In the genomic region with DNA sequence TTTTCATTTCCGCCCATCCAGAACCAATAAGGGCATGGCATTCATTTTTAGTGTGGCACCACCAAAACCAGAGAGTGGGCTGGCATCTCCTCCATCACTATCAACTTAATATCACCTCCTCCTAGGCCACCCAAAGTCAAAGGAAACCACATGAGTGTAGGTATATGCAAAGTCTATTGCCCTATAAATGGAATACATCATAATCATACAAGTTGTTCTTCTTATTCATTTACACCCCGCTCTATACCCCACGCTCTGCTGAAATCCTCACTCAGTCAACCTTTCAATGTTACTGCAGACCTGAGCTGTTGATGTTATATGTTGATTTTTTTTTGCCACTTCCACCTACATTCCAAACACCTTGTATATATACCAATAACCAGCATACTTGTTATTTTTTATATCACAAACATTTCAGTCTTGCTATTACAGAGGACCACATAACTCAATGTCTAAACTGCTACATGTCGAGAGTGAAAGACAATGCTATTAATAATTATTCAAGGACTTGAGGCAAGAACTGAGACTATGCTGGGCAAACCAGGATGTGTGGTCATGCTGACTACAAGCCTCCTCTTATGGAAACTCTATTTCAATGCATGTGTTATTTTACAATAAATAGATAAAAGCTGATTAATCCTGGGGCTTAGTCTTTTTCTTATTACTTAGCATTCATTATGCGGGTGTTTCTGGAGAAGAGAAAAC, we compare ENCODE assay signal across 19 cellular contexts.
DNase-seq lines count a peak whose midpoint lies in the region; ATAC-seq and TF ChIP-seq lines count a peak whose summit lies in the region.
"Had no signal": no experiment of that assay in that cellular context is flagged by ENCODE, and none has a peak within 500 bp of the region (broad histone marks: within the 10 kb centered on the region; RNA-seq: fewer than 3 reads in every experiment).

No MANE protein-coding gene starts in this region.

- H3K36me3 Mint-ChIP-seq in activated CD4-positive, alpha-beta T cell treated with anti-CD3 and anti-CD28 coated beads, Interleukin-2, amount 10 ng/mL, durations not matched to agents 7 days and 5 days (ENCODE audit: low read depth) = peaks cover 2% of the 10 kb centered on the region
- H3K36me3 Mint-ChIP-seq in CD8-positive, alpha-beta memory T cell = peaks cover 0 to 5% (median 5%) of the 10 kb centered on the region in 3 donors
- H3K36me3 Mint-ChIP-seq: naive thymus-derived CD8-positive, alpha-beta T cell; type B pancreatic cell had no signal

- DNase-seq in OCI-LY7 (ENCODE audit: low spot score) = no peak
- no peak for DNase-seq in AG08395 (ENCODE audit: low spot score)
- DNase-seq in activated CD4-positive, alpha-beta T cell treated with anti-CD3 and anti-CD28 coated beads, Interleukin-2, amount 10 ng/mL, durations not matched to agents 7 days and 5 days = no peak
- no peak for DNase-seq in MV-4-11 (lab: John Stamatoyannopoulos, UW)
- no peak for DNase-seq in CD8-positive, alpha-beta memory T cell
- DNase-seq: activated T-cell treated with anti-CD3 and anti-CD28 coated beads, Interleukin-2, amount 50 U/mL, for 4 hours; colonic mucosa; DMS153; erythroblast; IMR-90; naive thymus-derived CD8-positive, alpha-beta T cell; NCI-H1105 treated with DMSO at 0.1 percent for 48 hours; NCI-H446 treated with DMSO at 0.1 percent for 48 hours; retina; T-helper 1 cell had no signal

- peaks cover 2% of the 10 kb centered on the region for H3K27me3 Mint-ChIP-seq in activated CD4-positive, alpha-beta T cell treated with anti-CD3 and anti-CD28 coated beads, Interleukin-2, amount 10 ng/mL, durations not matched to agents 7 days and 5 days
- H3K27me3 Mint-ChIP-seq in CD8-positive, alpha-beta memory T cell = no peaks in the 10 kb centered on the region
- H3K27me3 Mint-ChIP-seq: type B pancreatic cell had no signal

- TF ChIP-seq CTCF in OCI-LY7 (conservative IDR thresholded peaks at IDR 0.05; ENCODE audit: low read length) = no peak

- no peaks in the 10 kb centered on the region for H3K27me3 ChIP-seq in CD8-positive, alpha-beta memory T cell (ENCODE audit: insufficient read depth, low read length, poor library complexity, severe bottlenecking)
- H3K27me3 ChIP-seq: colonic mucosa had no signal

- POLR2A ChIA-PET in OCI-LY7 (lab: Charles Lee) = interaction anchor here (0.7 kb wide), 1 partner anchor 54 kb away, joined by 3 read pairs; no protein-coding TSS in a partner anchor
- POLR2A ChIA-PET in activated CD4-positive, alpha-beta T cell treated with anti-CD3 and anti-CD28 coated beads, Interleukin-2, amount 10 ng/mL, durations not matched to agents 7 days and 5 days (lab: Charles Lee) = no interaction called here
- POLR2A ChIA-PET in CD8-positive, alpha-beta memory T cell (lab: Charles Lee) = no interaction called here

- peak overlapping the region; percentile 30; the same call in 1 of the 2 replicates for H2AFZ ChIP-seq in OCI-LY7 (ENCODE audit: low read length)

- H4K20me1 ChIP-seq in OCI-LY7 (ENCODE audit: insufficient read depth, low read length) = no peaks in the 10 kb centered on the region

- no peak overlapping the region for H3K4me3 ChIP-seq in OCI-LY7 (ENCODE audit: low read depth, low read length, poor library complexity, severe bottlenecking)
- no peak overlapping the region for H3K4me3 ChIP-seq in CD8-positive, alpha-beta memory T cell (ENCODE audit: low read length)
- H3K4me3 ChIP-seq: colonic mucosa had no signal

- H3K9me2 ChIP-seq in OCI-LY7 (ENCODE audit: insufficient read depth, low read length) = no peaks in the 10 kb centered on the region

- H3K4me1 ChIP-seq in OCI-LY7 (ENCODE audit: insufficient read depth, low read length, poor library complexity, severe bottlenecking) = peaks cover 14% of the 10 kb centered on the region
- H3K4me1 ChIP-seq in CD8-positive, alpha-beta memory T cell (ENCODE audit: insufficient read depth, low read length) = no peaks in the 10 kb centered on the region
- H3K4me1 ChIP-seq: colonic mucosa had no signal

- intact Hi-C loops in OCI-LY7 (cut with micrococcal nuclease; ENCODE audit: unreplicated experiment) = no loop called here

- ATAC-seq in GM18511 (IDR thresholded peaks at IDR 0.05; ENCODE audit: unreplicated experiment) (peak; percentile 97), GM19468 (IDR thresholded peaks at IDR 0.05; ENCODE audit: extremely low read depth, unreplicated experiment) (peak; percentile 83), HG02981 (IDR thresholded peaks at IDR 0.05; ENCODE audit: unreplicated experiment) (peak; percentile 95)
- ATAC-seq: naive thymus-derived CD8-positive, alpha-beta T cell had no signal

- H3K9me3 ChIP-seq in OCI-LY7 (ENCODE audit: low read length) = 0 out of 2 replicates have a peak, but pooled peaks cover 2% of the 10 kb centered on the region
- H3K9me3 ChIP-seq in CD8-positive, alpha-beta memory T cell (ENCODE audit: low read length) = no peaks in the 10 kb centered on the region
- H3K9me3 ChIP-seq: colonic mucosa had no signal

- H3K27ac Mint-ChIP-seq in activated CD4-positive, alpha-beta T cell treated with anti-CD3 and anti-CD28 coated beads, Interleukin-2, amount 10 ng/mL, durations not matched to agents 7 days and 5 days = no peak overlapping the region
- no peak overlapping the region for H3K27ac Mint-ChIP-seq in CD8-positive, alpha-beta memory T cell
- H3K27ac Mint-ChIP-seq: naive thymus-derived CD8-positive, alpha-beta T cell; type B pancreatic cell had no signal

- peaks cover 5% of the 10 kb centered on the region for H3K4me1 Mint-ChIP-seq in activated CD4-positive, alpha-beta T cell treated with anti-CD3 and anti-CD28 coated beads, Interleukin-2, amount 10 ng/mL, durations not matched to agents 7 days and 5 days
- peaks cover 0 to 7% (median 6%) of the 10 kb centered on the region in 3 donors for H3K4me1 Mint-ChIP-seq in CD8-positive, alpha-beta memory T cell
- H3K4me1 Mint-ChIP-seq: naive thymus-derived CD8-positive, alpha-beta T cell had no signal

- H3K9me3 Mint-ChIP-seq in activated CD4-positive, alpha-beta T cell treated with anti-CD3 and anti-CD28 coated beads, Interleukin-2, amount 10 ng/mL, durations not matched to agents 7 days and 5 days = peaks cover 3% of the 10 kb centered on the region
- no peaks in the 10 kb centered on the region for H3K9me3 Mint-ChIP-seq in CD8-positive, alpha-beta memory T cell
- H3K9me3 Mint-ChIP-seq: activated T-cell treated with anti-CD3 and anti-CD28 coated beads, Interleukin-2, amount 50 U/mL, for 4 hours had no signal

- CTCF ChIA-PET in OCI-LY7 (lab: Charles Lee; ENCODE audit: unreplicated experiment) = no interaction called here
- CTCF ChIA-PET in activated CD4-positive, alpha-beta T cell treated with anti-CD3 and anti-CD28 coated beads, Interleukin-2, amount 10 ng/mL, durations not matched to agents 7 days and 5 days (lab: Charles Lee) = interaction anchor here (0.6 to 1.2 kb wide), 3 partner anchors 22 to 504 kb away, joined by 3 to 4 read pairs (median 3); no protein-coding TSS in a partner anchor
- CTCF ChIA-PET in CD8-positive, alpha-beta memory T cell (lab: Charles Lee) = no interaction called here

- H3K27ac ChIP-seq in OCI-LY7 (ENCODE audit: low read depth, low read length, poor library complexity, severe bottlenecking) = no peak overlapping the region
- H3K27ac ChIP-seq in CD8-positive, alpha-beta memory T cell (ENCODE audit: low read depth, low read length) = no peak overlapping the region
- H3K27ac ChIP-seq: colonic mucosa had no signal

- peak overlapping the region; percentile 30; the same call in 1 of the 2 replicates for H3K4me2 ChIP-seq in OCI-LY7 (ENCODE audit: low read length)

- no peak overlapping the region for H3K4me3 Mint-ChIP-seq in activated CD4-positive, alpha-beta T cell treated with anti-CD3 and anti-CD28 coated beads, Interleukin-2, amount 10 ng/mL, durations not matched to agents 7 days and 5 days
- no peak overlapping the region for H3K4me3 Mint-ChIP-seq in CD8-positive, alpha-beta memory T cell
- H3K4me3 Mint-ChIP-seq: activated T-cell treated with anti-CD3 and anti-CD28 coated beads, Interleukin-2, amount 50 U/mL, for 4 hours; naive thymus-derived CD8-positive, alpha-beta T cell; type B pancreatic cell had no signal

- BruUV-seq in OCI-LY7 (replicated peaks; lab: Mats Ljungman, UMichigan) = no TSS peak

- no peaks in the 10 kb centered on the region for H3K79me2 ChIP-seq in OCI-LY7 (ENCODE audit: insufficient read depth, low read depth, low read length)

- H3K36me3 ChIP-seq in OCI-LY7 (ENCODE audit: insufficient read depth, low read length) = no peaks in the 10 kb centered on the region
- H3K36me3 ChIP-seq in CD8-positive, alpha-beta memory T cell (ENCODE audit: insufficient read depth, low read length) = no peaks in the 10 kb centered on the region
- H3K36me3 ChIP-seq: colonic mucosa had no signal
